In the genomic region with DNA sequence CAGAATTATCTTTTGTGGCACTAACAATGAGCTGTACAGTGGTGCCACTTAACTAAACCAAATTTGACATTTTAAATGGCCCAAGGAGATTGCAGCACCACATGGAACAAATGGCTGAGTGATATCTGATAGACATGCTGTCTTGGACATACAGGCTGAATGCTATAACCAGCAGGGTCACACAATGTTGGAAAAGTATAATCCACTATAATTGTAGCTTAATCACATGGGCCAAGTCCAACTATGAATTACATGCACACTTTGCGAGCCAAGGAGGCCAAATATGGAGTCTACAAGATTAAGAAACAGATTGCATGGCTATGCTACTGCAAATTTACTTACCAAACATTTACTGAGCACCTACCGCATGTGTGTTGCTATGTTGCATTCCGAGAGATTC, we compare ENCODE assay signal across 9 cellular contexts.
"Had no signal": no experiment of that assay in that cellular context is flagged by ENCODE, and none has a peak within 500 bp of the region (broad histone marks: within the 10 kb centered on the region; RNA-seq: fewer than 3 reads in every experiment).

No MANE protein-coding gene starts in this region.

- H3K4me1 ChIP-seq: HAP-1 had no signal

- H3K9me3 ChIP-seq: HAP-1 had no signal

- H3K27ac ChIP-seq: HL-60 had no signal

- DNase-seq: H7, HFFc6, IMR-90, KG1 had no signal

- H3K27ac Mint-ChIP-seq: GM23338, HFFc6 had no signal

- H3K4me3 Mint-ChIP-seq: GM23338, HFFc6 had no signal

- H3K4me3 ChIP-seq: GM23338, HAP-1, K562 had no signal

- H3K36me3 ChIP-seq: HAP-1 had no signal

- ATAC-seq: GM23338, HCT116, K562 had no signal

- H3K9me3 Mint-ChIP-seq: GM23338, HFFc6 had no signal
